5 cellular contexts compared by ENCODE assay signal in genomic region chr3:191691184-191691583, GRCh38.
DNase-seq lines count a peak whose midpoint lies in the region; ATAC-seq and TF ChIP-seq lines count a peak whose summit lies in the region.
"Not testable (repeated sequence)": the region's sequence is repeated elsewhere in the genome, so short reads cannot be mapped to it uniquely, and the experiment has no call there.

No MANE protein-coding gene starts in this region.

- H3K4me1 ChIP-seq in GM23338 (ENCODE audit: insufficient read depth) (peaks cover 39% of the 10 kb centered on the region), HUES6 (ENCODE audit: control insufficient read depth, insufficient read depth, low read length) (peaks cover 38% of the 10 kb centered on the region), HUES64 (ENCODE audit: insufficient read depth, low read length) (peaks cover 53% of the 10 kb centered on the region)
- H3K4me1 ChIP-seq in H9 (ENCODE audit: insufficient read depth, low read length), result not testable (repeated sequence)

- H2BK5ac ChIP-seq in H9 (ENCODE audit: insufficient read length, low read length), result not testable (repeated sequence)

- H3K9me3 Mint-ChIP-seq in GM23338, H9, WTC11: not testable (repeated sequence)

- not testable (repeated sequence) for H2BK12ac ChIP-seq in H9 (ENCODE audit: insufficient read length, low read depth, low read length)

- not testable (repeated sequence) for H3K36me3 ChIP-seq in GM23338 (ENCODE audit: insufficient read depth); HUES6 (ENCODE audit: control insufficient read depth, insufficient read depth, low read length); HUES64 (ENCODE audit: insufficient read depth, low read length)

- H3K4me1 Mint-ChIP-seq in GM23338 (peaks cover 42% of the 10 kb centered on the region), H9 (peaks cover 34 to 59% of the 10 kb centered on the region in 2 experiments), WTC11 (peaks cover 71% of the 10 kb centered on the region)

- not testable (repeated sequence) for H4K91ac ChIP-seq in H9 (ENCODE audit: insufficient read length, low read depth, low read length)

- TF ChIP-seq CTCF in GM23338 (conservative IDR thresholded peaks at IDR 0.05; ENCODE audit: low read depth in 2 of 2); H9 (conservative IDR thresholded peaks at IDR 0.05); WTC11 (IDR thresholded peaks at IDR 0.05): not testable (repeated sequence)

- H3F3A ChIP-seq in GM23338 (replicated peaks; ENCODE audit: low read depth), result not testable (repeated sequence)

- DNase-seq in GM23338 (ENCODE audit: low spot score); H9; WTC11 (ENCODE audit: low spot score): not testable (repeated sequence)

- not testable (repeated sequence) for H3K56ac ChIP-seq in H9 (ENCODE audit: insufficient read length, low read depth, low read length)

- not testable (repeated sequence) for H3K23ac ChIP-seq in H9 (ENCODE audit: insufficient read length, low read depth, low read length)

- H4K5ac ChIP-seq in H9 (ENCODE audit: insufficient read length, low read depth, low read length), result not testable (repeated sequence)

- not testable (repeated sequence) for H2AFZ ChIP-seq in GM23338; H9 (ENCODE audit: low read length)

- H3K79me2 ChIP-seq in GM23338 (replicated peaks; ENCODE audit: insufficient read depth); H9 (ENCODE audit: insufficient read depth, low read length): not testable (repeated sequence)

- not testable (repeated sequence) for H3K4me3 ChIP-seq in GM23338; HUES6 (ENCODE audit: low read depth, low read length); HUES64 (ENCODE audit: low read length)

- not testable (repeated sequence) for H3K4ac ChIP-seq in H9 (ENCODE audit: low read depth, low read length)

- H2AK5ac ChIP-seq in H9 (ENCODE audit: insufficient read length, low read length), result not testable (repeated sequence)

- not testable (repeated sequence) for H4K8ac ChIP-seq in H9 (replicated peaks; ENCODE audit: insufficient read length, low read depth, low read length)

- H3K27ac ChIP-seq in GM23338 (ENCODE audit: low read depth) (peak overlapping the region; percentile 83), HUES6 (ENCODE audit: low read depth, low read length) (peak overlapping the region; percentile 74), HUES64 (ENCODE audit: low read depth, low read length) (peak overlapping the region; percentile 53; the same call in 1 of the 2 replicates)
- H3K27ac ChIP-seq in H9 (ENCODE audit: insufficient read length, low read depth, low read length), result not testable (repeated sequence)

- H3K36me3 Mint-ChIP-seq in GM23338 (ENCODE audit: low read depth), result peaks cover 16% of the 10 kb centered on the region; the same call in 2 of the 3 replicates
- H3K36me3 Mint-ChIP-seq in H9 (ENCODE audit: insufficient read depth in 1 of 3, low read depth in 3 of 3), result peaks cover 0 to 18% (median 10%) of the 10 kb centered on the region in 3 experiments; a peak in 6 of 7 replicates
- peaks cover 10% of the 10 kb centered on the region for H3K36me3 Mint-ChIP-seq in WTC11

- not testable (repeated sequence) for H2BK120ac ChIP-seq in H9 (ENCODE audit: low read depth, low read length, poor library complexity, severe bottlenecking)

- not testable (repeated sequence) for H3K9ac ChIP-seq in H9 (ENCODE audit: extremely low read depth, insufficient read length, low read length); HUES64 (ENCODE audit: low read depth, low read length)
- peak overlapping the region; percentile 38 for H3K9ac ChIP-seq in HUES6 (ENCODE audit: low read length)

- H3K27me3 Mint-ChIP-seq in GM23338 (ENCODE audit: insufficient read depth, low read depth, poor library complexity); H9 (ENCODE audit: low read depth); WTC11 (ENCODE audit: low read depth): not testable (repeated sequence)

- ATAC-seq in GM23338, WTC11: not testable (repeated sequence)

- POLR2A ChIA-PET in WTC11 (lab: Charles Lee), result not testable (repeated sequence)

- H3T11ph ChIP-seq in H9 (ENCODE audit: low read length), result not testable (repeated sequence)

- H3K4me3 Mint-ChIP-seq in GM23338, WTC11: not testable (repeated sequence)
- H3K4me3 Mint-ChIP-seq in H9, result peak overlapping the region in 1 of 2 experiments; percentile 39; a peak in 2 of 5 replicates

- H3K9me2 ChIP-seq in GM23338 (ENCODE audit: insufficient read depth), result not testable (repeated sequence)

- not testable (repeated sequence) for H3K79me1 ChIP-seq in H9 (ENCODE audit: insufficient read depth, low read depth, low read length, poor library complexity, severe bottlenecking)

- CTCF ChIA-PET in WTC11 (lab: Charles Lee), result not testable (repeated sequence)

- not testable (repeated sequence) for H3K18ac ChIP-seq in H9 (ENCODE audit: insufficient read length, low read depth, low read length)

- H2BK15ac ChIP-seq in H9 (ENCODE audit: low read depth, low read length), result not testable (repeated sequence)

- no CpG with 5 or more reads among the region's 3 CpGs for WGBS in H9 (ENCODE audit: extremely low coverage, insufficient read length, low lambda C conversion rate)
- WGBS in HUES64, result 74% methylated on average over 2 of the region's 3 CpGs

- H4K20me1 ChIP-seq in GM23338 (replicated peaks; ENCODE audit: insufficient read depth); H9 (ENCODE audit: control insufficient read depth, insufficient read depth, insufficient read length): not testable (repeated sequence)

- not testable (repeated sequence) for H3K14ac ChIP-seq in H9 (ENCODE audit: insufficient read depth, low read length)

- 0 out of 2 replicates have a peak overlapping the region, but pooled peaks have one; percentile 19 for H3K4me2 ChIP-seq in GM23338
- not testable (repeated sequence) for H3K4me2 ChIP-seq in H9 (ENCODE audit: insufficient read depth, insufficient read length, low read length)

- not testable (repeated sequence) for H3K27me3 ChIP-seq in GM23338 (ENCODE audit: insufficient read depth); H9 (ENCODE audit: insufficient read depth, low read length); HUES6 (ENCODE audit: control insufficient read depth, insufficient read depth, low read length); HUES64 (ENCODE audit: insufficient read depth, low read length)

- not testable (repeated sequence) for H3K9me3 ChIP-seq in H9 (ENCODE audit: control insufficient read depth, low read depth, low read length); HUES6 (ENCODE audit: control insufficient read depth, insufficient read depth, low read depth, low read length); HUES64 (ENCODE audit: insufficient read depth, low read depth, low read length)

- H2BK20ac ChIP-seq in H9 (ENCODE audit: low read depth, low read length, poor library complexity, severe bottlenecking), result not testable (repeated sequence)

- not testable (repeated sequence) for H3K23me2 ChIP-seq in H9 (ENCODE audit: insufficient read length, low read depth, low read length, poor library complexity, severe bottlenecking)

- H3K27ac Mint-ChIP-seq in GM23338 (peak overlapping the region; percentile 93), H9 (peak overlapping the region; percentile 56 to 93 (median 84)), WTC11 (peak overlapping the region; percentile 46)

TF ChIP-seq in GM23338, 12 proteins besides CTCF, POLR2A, EP300 and RAD21:
- peak; percentile 66; the same call in 1 of the 2 replicates for TF ChIP-seq NANOG (IDR thresholded peaks at IDR 0.05; ENCODE audit: borderline replicate concordance)
- peak; percentile 51 for TF ChIP-seq CREB1 (CRISPR knock-in tag; IDR thresholded peaks at IDR 0.05; ENCODE audit: low read depth)
TF ChIP-seq in GM23338: peak in this region for 2; not testable (repeated sequence) for 10.

TF ChIP-seq in WTC11, 78 proteins besides CTCF, POLR2A, EP300 and RAD21:
- peak; percentile 5 for TF ChIP-seq USF2 (CRISPR knock-in tag; IDR thresholded peaks at IDR 0.05)
